ENCODE assay signal across 1 cellular context in genomic region chr20:32780749-32781402, GRCh38.
TF ChIP-seq lines count a peak whose summit lies in the region.

No MANE protein-coding gene starts in this region.

TF ChIP-seq in GM23338, 12 proteins besides CTCF, POLR2A, EP300 and RAD21:
- peak; percentile 68; the same call in 1 of the 2 replicates for TF ChIP-seq ZNF462 (CRISPR knock-in tag; IDR thresholded peaks at IDR 0.05)
- 0 out of 2 replicates have a peak, but pooled peaks have one; percentile 5 for TF ChIP-seq POLR2AphosphoS5 (IDR thresholded peaks at IDR 0.05; ENCODE audit: low read depth)
- TF ChIP-seq EZH2 (IDR thresholded peaks at IDR 0.05; ENCODE audit: low read depth, unreplicated experiment): no peak
- TF ChIP-seq, protein P1, sequence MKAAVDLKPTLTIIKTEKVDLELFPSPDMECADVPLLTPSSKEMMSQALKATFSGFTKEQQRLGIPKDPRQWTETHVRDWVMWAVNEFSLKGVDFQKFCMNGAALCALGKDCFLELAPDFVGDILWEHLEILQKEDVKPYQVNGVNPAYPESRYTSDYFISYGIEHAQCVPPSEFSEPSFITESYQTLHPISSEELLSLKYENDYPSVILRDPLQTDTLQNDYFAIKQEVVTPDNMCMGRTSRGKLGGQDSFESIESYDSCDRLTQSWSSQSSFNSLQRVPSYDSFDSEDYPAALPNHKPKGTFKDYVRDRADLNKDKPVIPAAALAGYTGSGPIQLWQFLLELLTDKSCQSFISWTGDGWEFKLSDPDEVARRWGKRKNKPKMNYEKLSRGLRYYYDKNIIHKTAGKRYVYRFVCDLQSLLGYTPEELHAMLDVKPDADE (IDR thresholded peaks at IDR 0.05): no peak
- TF ChIP-seq STAT1 (IDR thresholded peaks at IDR 0.05; ENCODE audit: unreplicated experiment): no peak
- no peak for TF ChIP-seq JUNB (IDR thresholded peaks at IDR 0.05; ENCODE audit: unreplicated experiment)
- no peak for TF ChIP-seq CREB1 (CRISPR knock-in tag; IDR thresholded peaks at IDR 0.05; ENCODE audit: low read depth)
- TF ChIP-seq NANOG (IDR thresholded peaks at IDR 0.05; ENCODE audit: borderline replicate concordance): 0 out of 2 replicates have a peak, but pooled peaks have one; percentile 8
- no peak for TF ChIP-seq ZNF114 (CRISPR knock-in tag; IDR thresholded peaks at IDR 0.05)
- TF ChIP-seq, protein P2, sequence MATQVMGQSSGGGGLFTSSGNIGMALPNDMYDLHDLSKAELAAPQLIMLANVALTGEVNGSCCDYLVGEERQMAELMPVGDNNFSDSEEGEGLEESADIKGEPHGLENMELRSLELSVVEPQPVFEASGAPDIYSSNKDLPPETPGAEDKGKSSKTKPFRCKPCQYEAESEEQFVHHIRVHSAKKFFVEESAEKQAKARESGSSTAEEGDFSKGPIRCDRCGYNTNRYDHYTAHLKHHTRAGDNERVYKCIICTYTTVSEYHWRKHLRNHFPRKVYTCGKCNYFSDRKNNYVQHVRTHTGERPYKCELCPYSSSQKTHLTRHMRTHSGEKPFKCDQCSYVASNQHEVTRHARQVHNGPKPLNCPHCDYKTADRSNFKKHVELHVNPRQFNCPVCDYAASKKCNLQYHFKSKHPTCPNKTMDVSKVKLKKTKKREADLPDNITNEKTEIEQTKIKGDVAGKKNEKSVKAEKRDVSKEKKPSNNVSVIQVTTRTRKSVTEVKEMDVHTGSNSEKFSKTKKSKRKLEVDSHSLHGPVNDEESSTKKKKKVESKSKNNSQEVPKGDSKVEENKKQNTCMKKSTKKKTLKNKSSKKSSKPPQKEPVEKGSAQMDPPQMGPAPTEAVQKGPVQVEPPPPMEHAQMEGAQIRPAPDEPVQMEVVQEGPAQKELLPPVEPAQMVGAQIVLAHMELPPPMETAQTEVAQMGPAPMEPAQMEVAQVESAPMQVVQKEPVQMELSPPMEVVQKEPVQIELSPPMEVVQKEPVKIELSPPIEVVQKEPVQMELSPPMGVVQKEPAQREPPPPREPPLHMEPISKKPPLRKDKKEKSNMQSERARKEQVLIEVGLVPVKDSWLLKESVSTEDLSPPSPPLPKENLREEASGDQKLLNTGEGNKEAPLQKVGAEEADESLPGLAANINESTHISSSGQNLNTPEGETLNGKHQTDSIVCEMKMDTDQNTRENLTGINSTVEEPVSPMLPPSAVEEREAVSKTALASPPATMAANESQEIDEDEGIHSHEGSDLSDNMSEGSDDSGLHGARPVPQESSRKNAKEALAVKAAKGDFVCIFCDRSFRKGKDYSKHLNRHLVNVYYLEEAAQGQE (IDR thresholded peaks at IDR 0.05; ENCODE audit: unreplicated experiment): no peak
